Comparison of ENCODE assay signal across 10 cellular contexts in genomic region chr6:154613137-154613676, GRCh38.
DNase-seq lines count a peak whose midpoint lies in the region; ATAC-seq, FAIRE-seq and TF ChIP-seq lines count a peak whose summit lies in the region.
"Had no signal": no experiment of that assay in that cellular context is flagged by ENCODE, and none has a peak within 500 bp of the region (broad histone marks: within the 10 kb centered on the region; RNA-seq: fewer than 3 reads in every experiment).

No MANE protein-coding gene starts in this region.

- FAIRE-seq in islet of Langerhans (lab: Jason Lieb, UNC), result peak; percentile 99

- peak; percentile 11 for DNase-seq in COLO668 (lab: John Stamatoyannopoulos, UW; ENCODE audit: unreplicated experiment)
- peak; percentile 74 for DNase-seq in HT1080 (ENCODE audit: low read depth)
- no peak for DNase-seq in colonic mucosa
- no peak for DNase-seq in globus pallidus (ENCODE audit: low spot score)
- DNase-seq in activated gamma-delta T cell (lab: John Stamatoyannopoulos, UW), result no peak
- no peak for DNase-seq in pons (ENCODE audit: low spot score)
- DNase-seq: amygdala, NCI-H2171 had no signal

- H3K4me1 Mint-ChIP-seq in activated T-helper 17 cell treated with anti-CD3 and anti-CD28 coated beads, Interleukin-2, amount 50 U/mL, for 72 hours, result peaks cover 25% of the 10 kb centered on the region

- no peak overlapping the region for H3K4me3 ChIP-seq in colonic mucosa

- H3K9me3 ChIP-seq in colonic mucosa, result no peaks in the 10 kb centered on the region

- peaks cover 6% of the 10 kb centered on the region for H3K36me3 Mint-ChIP-seq in activated T-helper 17 cell treated with anti-CD3 and anti-CD28 coated beads, Interleukin-2, amount 50 U/mL, for 72 hours (ENCODE audit: low read depth)

- peaks cover 9% of the 10 kb centered on the region for H3K9me3 Mint-ChIP-seq in activated T-helper 17 cell treated with anti-CD3 and anti-CD28 coated beads, Interleukin-2, amount 50 U/mL, for 72 hours

- H3K27ac ChIP-seq in colonic mucosa, result no peak overlapping the region

- peak overlapping the region; percentile 90 for H3K27ac Mint-ChIP-seq in activated T-helper 17 cell treated with anti-CD3 and anti-CD28 coated beads, Interleukin-2, amount 50 U/mL, for 72 hours

- TF ChIP-seq CTCF in colonic mucosa (IDR thresholded peaks at IDR 0.05), result no peak

- no peaks in the 10 kb centered on the region for H3K36me3 ChIP-seq in colonic mucosa

- peaks cover 8% of the 10 kb centered on the region for H3K27me3 Mint-ChIP-seq in activated T-helper 17 cell treated with anti-CD3 and anti-CD28 coated beads, Interleukin-2, amount 50 U/mL, for 72 hours

- H3K4me3 Mint-ChIP-seq in activated T-helper 17 cell treated with anti-CD3 and anti-CD28 coated beads, Interleukin-2, amount 50 U/mL, for 72 hours, result peak overlapping the region; percentile 62

- H3K27me3 ChIP-seq in colonic mucosa, result no peaks in the 10 kb centered on the region

- peak; percentile 45 for ATAC-seq in activated T-helper 17 cell treated with anti-CD3 and anti-CD28 coated beads, Interleukin-2, amount 50 U/mL, for 72 hours (replicated peaks)

- no peak overlapping the region for H3K9ac ChIP-seq in colonic mucosa (ENCODE audit: low read depth in 2 of 2, low read length in 2 of 2)

- intact Hi-C loops in colonic mucosa (cut with DNase I), result loop anchor here (5.0 kb wide), 1 partner anchor 111 kb away; no protein-coding TSS in a partner anchor

- H3K4me1 ChIP-seq in colonic mucosa, result no peaks in the 10 kb centered on the region

Comparison
In these comparisons a context has a peak if more than half of its experiments do, and no peak if none do; other contexts are left out.
1. DNase-seq: peak in COLO668 (single experiment) and HT1080 (single experiment); none in colonic mucosa (single experiment), globus pallidus (single experiment), activated gamma-delta T cell (single experiment) and pons (single experiment).